In the genomic region with DNA sequence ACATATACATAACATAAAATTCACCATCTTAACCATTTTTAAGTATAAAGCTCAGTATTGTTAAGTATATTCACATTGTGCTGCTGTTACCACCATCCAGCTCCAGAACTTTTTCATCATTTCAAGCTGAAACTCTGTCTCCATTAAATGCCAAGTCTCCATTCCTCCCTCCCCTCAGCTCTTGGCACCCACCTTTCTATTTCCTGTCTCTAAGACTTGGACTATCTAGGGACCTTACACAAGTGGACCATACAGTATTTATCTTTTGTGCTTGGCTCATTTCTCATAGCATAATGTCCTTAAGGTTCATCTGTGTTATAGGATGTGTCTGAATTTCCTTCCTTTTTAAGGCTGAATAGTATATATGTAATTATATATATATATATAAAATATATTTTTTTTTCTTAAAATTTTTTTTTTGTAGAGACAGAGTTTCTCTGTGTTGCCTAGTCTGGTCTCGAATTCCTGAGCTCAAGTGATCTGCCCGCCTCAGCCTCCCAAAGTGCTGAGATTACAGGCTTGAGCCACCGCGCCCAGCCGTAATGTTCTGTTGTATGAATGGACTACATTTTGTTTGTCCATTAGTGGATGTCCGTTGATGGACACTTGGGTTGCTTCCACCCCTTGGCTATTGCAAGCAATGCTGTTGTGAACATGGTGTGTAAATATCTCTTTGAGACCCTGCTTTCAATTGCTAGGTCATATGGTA, we compare ENCODE assay signal across 15 cellular contexts.
DNase-seq lines count a peak whose midpoint lies in the region; ATAC-seq, FAIRE-seq and TF ChIP-seq lines count a peak whose summit lies in the region.
"Had no signal": no experiment of that assay in that cellular context is flagged by ENCODE, and none has a peak within 500 bp of the region (broad histone marks: within the 10 kb centered on the region; RNA-seq: fewer than 3 reads in every experiment).

No MANE protein-coding gene starts in this region.

- H3K4me1 Mint-ChIP-seq in chondrocyte (ENCODE audit: low read depth) (peaks cover 50% of the 10 kb centered on the region), naive B cell (peaks cover 61 to 80% (median 76%) of the 10 kb centered on the region in 3 donors)
- peaks cover 29% of the 10 kb centered on the region for H3K4me1 Mint-ChIP-seq in activated T-cell treated with anti-CD3 and anti-CD28 coated beads, Interleukin-2, amount 50 U/mL, for 72 hours (ENCODE audit: low read depth)

- no peaks in the 10 kb centered on the region for H3K27me3 Mint-ChIP-seq in chondrocyte (ENCODE audit: low read depth)
- H3K27me3 Mint-ChIP-seq in naive B cell: no peaks in the 10 kb centered on the region
- no peaks in the 10 kb centered on the region for H3K27me3 Mint-ChIP-seq in activated T-cell treated with anti-CD3 and anti-CD28 coated beads, Interleukin-2, amount 50 U/mL, for 72 hours (ENCODE audit: low read depth)

- ATAC-seq in naive B cell (ENCODE audit: low read depth in 2 of 2): no peak
- no peak for ATAC-seq in activated T-cell treated with anti-CD3 and anti-CD28 coated beads, Interleukin-2, amount 50 U/mL, for 72 hours (replicated peaks in 1 of 2)

- H3K36me3 Mint-ChIP-seq in chondrocyte (ENCODE audit: low read depth) (no peaks in the 10 kb centered on the region), naive B cell (peaks cover 0 to 5% of the 10 kb centered on the region in 2 donors)
- H3K36me3 Mint-ChIP-seq in activated T-cell treated with anti-CD3 and anti-CD28 coated beads, Interleukin-2, amount 50 U/mL, for 72 hours (ENCODE audit: insufficient read depth in 2 of 2): no peaks in the 10 kb centered on the region

- no peaks in the 10 kb centered on the region for H3K27me3 ChIP-seq in A673 (replicated peaks; ENCODE audit: insufficient read depth, low read depth, low read length, poor library complexity)
- H3K27me3 ChIP-seq: vagina had no signal

- FAIRE-seq in GM12891 (lab: Jason Lieb, UNC): peak; percentile 16

- BruUV-seq in A673 (replicated peaks; lab: Mats Ljungman, UMichigan): no TSS peak

- TF ChIP-seq CTCF in A673 (conservative IDR thresholded peaks at IDR 0.05; ENCODE audit: low read depth, low read length): no peak
- no peak for TF ChIP-seq CTCF in chondrocyte (IDR thresholded peaks at IDR 0.05)

- CTCF ChIA-PET in A673 (lab: Charles Lee): interaction anchor here (0.6 kb wide), 1 partner anchor 22 kb away, joined by 9 read pairs; no protein-coding TSS in a partner anchor

- intact Hi-C loops in A673 (cut with micrococcal nuclease; ENCODE audit: unreplicated experiment): no loop called here

- no peak overlapping the region for H3K27ac Mint-ChIP-seq in chondrocyte (ENCODE audit: unreplicated experiment)
- H3K27ac Mint-ChIP-seq in naive B cell: peak overlapping the region; percentile 95 to 99 (median 96)
- H3K27ac Mint-ChIP-seq in activated T-cell treated with anti-CD3 and anti-CD28 coated beads, Interleukin-2, amount 50 U/mL, for 72 hours: no peak overlapping the region

- no peaks in the 10 kb centered on the region for H3K36me3 ChIP-seq in A673 (ENCODE audit: insufficient read depth, low read length, poor library complexity, severe bottlenecking)
- H3K36me3 ChIP-seq: vagina had no signal

- H3K4me3 ChIP-seq in A673 (ENCODE audit: low read depth, low read length, poor library complexity, severe bottlenecking): no peak overlapping the region
- H3K4me3 ChIP-seq: vagina had no signal

- DNase-seq in A673 (ENCODE audit: low spot score) (no peak), GM12891 (ENCODE audit: insufficient read length, low spot score) (no peak), chondrocyte (ENCODE audit: low spot score) (peak; percentile 33), naive B cell (no peak), anterior cingulate cortex (lab: John Stamatoyannopoulos, UW) (no peak)
- no peak for DNase-seq in activated T-cell treated with anti-CD3 and anti-CD28 coated beads, Interleukin-2, amount 50 U/mL, for 72 hours
- DNase-seq in stimulated activated naive CD4-positive, alpha-beta T cell treated with Interleukin-2 at 50 U/mL for 16 hours (lab: John Stamatoyannopoulos, UW): no peak
- no peak for DNase-seq in activated T-cell treated with anti-CD3 and anti-CD28 coated beads, Interleukin-2, amount 50 U/mL, for 1 hour
- DNase-seq: activated CD4-positive, alpha-beta T cell treated with anti-CD3 and anti-CD28 coated beads, Interleukin-2, amount 50 U/mL, for 4 hours; activated CD8-positive, alpha-beta memory T cell treated with anti-CD3 and anti-CD28 coated beads, Interleukin-2, amount 50 U/mL, for 48 hours; NCI-H1436 treated with DMSO at 0.1 percent for 48 hours; OCI-M1; SHP77 treated with DMSO at 0.1 percent for 48 hours; stimulated activated CD4-positive, alpha-beta T cell treated with anti-CD3 and anti-CD28 coated beads, Interleukin-12 subunit alpha, Interleukin-12 subunit beta, amount 100 ng/mL, for 4 hours had no signal

- H3K4me3 Mint-ChIP-seq in chondrocyte (ENCODE audit: unreplicated experiment) (no peak overlapping the region), naive B cell (peak overlapping the region; percentile 21 to 94 (median 81))
- H3K4me3 Mint-ChIP-seq in activated T-cell treated with anti-CD3 and anti-CD28 coated beads, Interleukin-2, amount 50 U/mL, for 72 hours: no peak overlapping the region

- H3K9me3 Mint-ChIP-seq in chondrocyte (ENCODE audit: low read depth): no peaks in the 10 kb centered on the region
- H3K9me3 Mint-ChIP-seq in naive B cell: no peaks in the 10 kb centered on the region
- no peaks in the 10 kb centered on the region for H3K9me3 Mint-ChIP-seq in activated T-cell treated with anti-CD3 and anti-CD28 coated beads, Interleukin-2, amount 50 U/mL, for 72 hours

- H3K9me3 ChIP-seq in A673 (ENCODE audit: low read depth, low read length, poor library complexity, severe bottlenecking): no peaks in the 10 kb centered on the region
- H3K9me3 ChIP-seq: vagina had no signal

- POLR2A ChIA-PET in A673 (lab: Charles Lee; ENCODE audit: low non-redundant PET): interaction anchor here (0.6 kb wide), 1 partner anchor 24 kb away, joined by 7 read pairs; no protein-coding TSS in a partner anchor

- no peak for TF ChIP-seq POLR2A in GM12891 (IDR thresholded peaks at IDR 0.05; ENCODE audit: low read depth, low read length)

- peaks cover 38% of the 10 kb centered on the region for H3K4me1 ChIP-seq in A673 (ENCODE audit: insufficient read depth, low read length, poor library complexity, severe bottlenecking)

- peak overlapping the region; percentile 77 for H3K27ac ChIP-seq in A673 (ENCODE audit: low read depth, low read length, poor library complexity, severe bottlenecking)
- H3K27ac ChIP-seq: vagina had no signal

TF ChIP-seq in GM12891, 5 proteins besides CTCF, POLR2A, EP300 and RAD21:
- no peak for TF ChIP-seq POLR2AphosphoS5 (IDR thresholded peaks at IDR 0.05; ENCODE audit: low read depth, low read length)
- no peak for TF ChIP-seq PAX5 (IDR thresholded peaks at IDR 0.05; ENCODE audit: insufficient read depth, low read length, severe bottlenecking)
- TF ChIP-seq TAF1 (IDR thresholded peaks at IDR 0.05; ENCODE audit: low read depth, low read length): no peak
- no peak for TF ChIP-seq SPI1 (IDR thresholded peaks at IDR 0.05; ENCODE audit: low read depth, low read length)
- no peak for TF ChIP-seq POU2F2 (IDR thresholded peaks at IDR 0.05; ENCODE audit: low read depth, low read length)

Comparison
In these comparisons a context has a peak if more than half of its experiments do, and no peak if none do; other contexts are left out.
1. H3K27ac Mint-ChIP-seq: peak in naive B cell (6 of 6); none in chondrocyte (single experiment) and activated T-cell treated with anti-CD3 and anti-CD28 coated beads, Interleukin-2, amount 50 U/mL, for 72 hours (single experiment).
2. H3K4me3 Mint-ChIP-seq: peak in naive B cell (8 of 8); none in chondrocyte (single experiment) and activated T-cell treated with anti-CD3 and anti-CD28 coated beads, Interleukin-2, amount 50 U/mL, for 72 hours (0 of 2).